1 cellular context compared by ENCODE assay signal in genomic region chr1:1295154-1295923, GRCh38.
TF ChIP-seq lines count a peak whose summit lies in the region.

No MANE protein-coding gene starts in this region.

TF ChIP-seq in H1, 55 proteins besides CTCF, POLR2A, EP300 and RAD21 (continued from another document):
- no peak for TF ChIP-seq CTBP2 (IDR thresholded peaks at IDR 0.05; ENCODE audit: borderline replicate concordance, insufficient read depth, insufficient read length, low read length)
- no peak for TF ChIP-seq GABPA (IDR thresholded peaks at IDR 0.05; ENCODE audit: borderline replicate concordance, insufficient read depth, low read length)
- TF ChIP-seq NRF1 (IDR thresholded peaks at IDR 0.05; ENCODE audit: low read depth, low read length): no peak
- TF ChIP-seq CHD7 (IDR thresholded peaks at IDR 0.05; ENCODE audit: insufficient replicate concordance, low read length): no peak
- no peak for TF ChIP-seq HDAC2 (IDR thresholded peaks at IDR 0.05; ENCODE audit: borderline replicate concordance in 1 of 2, low read depth in 2 of 2, low read length in 2 of 2)
- TF ChIP-seq CHD2 (IDR thresholded peaks at IDR 0.05; ENCODE audit: low read length): no peak
- TF ChIP-seq FOSL1 (IDR thresholded peaks at IDR 0.05; ENCODE audit: insufficient read depth, low read depth, low read length): no peak
- no peak for TF ChIP-seq CHD1 (IDR thresholded peaks at IDR 0.05; ENCODE audit: low read depth, low read length)
- TF ChIP-seq TAF1 (IDR thresholded peaks at IDR 0.05; ENCODE audit: low read depth, low read length): no peak
- no peak for TF ChIP-seq SP1 (IDR thresholded peaks at IDR 0.05; ENCODE audit: low read depth, low read length)
- no peak for TF ChIP-seq SIX5 (IDR thresholded peaks at IDR 0.05; ENCODE audit: low read depth, low read length)
- no peak for TF ChIP-seq SIN3A (conservative IDR thresholded peaks at IDR 0.05 in 1 of 2, IDR thresholded peaks at IDR 0.05 in 1 of 2; ENCODE audit: low read depth in 1 of 2, low read length in 2 of 2)
